In genomic region chrX:120308558-120308957, GRCh38 we compare ENCODE assay signal across 16 cellular contexts. TPM values are rescaled to one million over a fixed set of nuclear protein-coding genes. Genes with fewer than 3 reads are reported as not detected.
DNase-seq lines count a peak whose midpoint lies in the region; ATAC-seq and TF ChIP-seq lines count a peak whose summit lies in the region.
"Had no signal": no experiment of that assay in that cellular context is flagged by ENCODE, and none has a peak within 500 bp of the region (broad histone marks: within the 10 kb centered on the region; RNA-seq: fewer than 3 reads in every experiment).

No MANE protein-coding gene starts in this region.

- no peaks in the 10 kb centered on the region for H3K36me3 ChIP-seq in endodermal cell (ENCODE audit: control insufficient read depth, insufficient read depth, low read length)
- H3K36me3 ChIP-seq in ovary: no peaks in the 10 kb centered on the region
- H3K36me3 ChIP-seq: neutrophil, upper lobe of left lung had no signal

- H3K9me3 ChIP-seq in endodermal cell (ENCODE audit: control insufficient read depth, low read length) (no peaks in the 10 kb centered on the region), ovary (no peaks in the 10 kb centered on the region)
- H3K9me3 ChIP-seq: neutrophil, upper lobe of left lung had no signal

- peak overlapping the region; percentile 74 for H3K4me3 Mint-ChIP-seq in activated CD4-positive, alpha-beta T cell treated with anti-CD3 and anti-CD28 coated beads, Interleukin-2, amount 10 ng/mL, durations not matched to agents 24 days and 14 days
- peak overlapping the region; percentile 57 for H3K4me3 Mint-ChIP-seq in endodermal cell

- H3K27me3 Mint-ChIP-seq in activated CD4-positive, alpha-beta T cell treated with anti-CD3 and anti-CD28 coated beads, Interleukin-2, amount 10 ng/mL, durations not matched to agents 24 days and 14 days: peaks cover 57% of the 10 kb centered on the region
- H3K27me3 Mint-ChIP-seq in endodermal cell (ENCODE audit: insufficient read depth): peaks cover 59% of the 10 kb centered on the region

- no peak overlapping the region for H3K27ac Mint-ChIP-seq in activated CD4-positive, alpha-beta T cell treated with anti-CD3 and anti-CD28 coated beads, Interleukin-2, amount 10 ng/mL, durations not matched to agents 24 days and 14 days
- H3K27ac Mint-ChIP-seq in endodermal cell: no peak overlapping the region
- H3K27ac Mint-ChIP-seq: activated T-cell treated with anti-CD3 and anti-CD28 coated beads, Interleukin-2, amount 50 U/mL, for 24 hours had no signal

- intact Hi-C loops in activated CD4-positive, alpha-beta T cell treated with anti-CD3 and anti-CD28 coated beads, Interleukin-2, amount 10 ng/mL, durations not matched to agents 24 days and 14 days (cut with micrococcal nuclease): loop anchor here (5.0 kb wide), 1 partner anchor 149 kb away; no protein-coding TSS in a partner anchor
- intact Hi-C loops in ovary (cut with DNase I): no loop called here

- H3K9ac ChIP-seq in endodermal cell (ENCODE audit: extremely low read depth, low read length, poor library complexity, severe bottlenecking): no peak overlapping the region

- H3K27me3 ChIP-seq in endodermal cell (ENCODE audit: control insufficient read depth, insufficient read depth, low read length, poor library complexity, severe bottlenecking): peaks cover 42% of the 10 kb centered on the region
- H3K27me3 ChIP-seq in ovary: no peaks in the 10 kb centered on the region

- TF ChIP-seq POLR2A in ovary (IDR thresholded peaks at IDR 0.05): no peak

- H3K9me3 Mint-ChIP-seq in activated CD4-positive, alpha-beta T cell treated with anti-CD3 and anti-CD28 coated beads, Interleukin-2, amount 10 ng/mL, durations not matched to agents 24 days and 14 days: no peaks in the 10 kb centered on the region
- H3K9me3 Mint-ChIP-seq in endodermal cell: peaks cover 57% of the 10 kb centered on the region
- H3K9me3 Mint-ChIP-seq: activated T-cell treated with anti-CD3 and anti-CD28 coated beads, Interleukin-2, amount 50 U/mL, for 24 hours; T-helper 1 cell treated with Interleukin-12 subunit alpha and Interleukin-12 subunit beta and Interleukin-4 antibody, amounts not matched to agents 30 μg/mL and 1 μg/mL, for 36 hours had no signal

- ATAC-seq in GM19324 (IDR thresholded peaks at IDR 0.05; ENCODE audit: low FRiP score, unreplicated experiment): no peak

- no peaks in the 10 kb centered on the region for H3K4me1 ChIP-seq in endodermal cell (ENCODE audit: control insufficient read depth, insufficient read depth, low read length)
- H3K4me1 ChIP-seq in ovary (ENCODE audit: insufficient read depth): no peaks in the 10 kb centered on the region

- 24% methylated on average over 10 of the region's 12 CpGs; no CpG with 5 or more reads in 1 of the 2 experiments for WGBS in endodermal cell (ENCODE audit: insufficient coverage in 1 of 2, insufficient read length in 1 of 2), 2 experiments
- 29 to 43% (median 40%) methylated on average over 12 of the region's 12 CpGs for WGBS in ovary, 3 donors

- H3K4me3 ChIP-seq in endodermal cell (ENCODE audit: low read length) (peak overlapping the region; percentile 72), ovary (no peak overlapping the region)

- H3K4me1 Mint-ChIP-seq in activated CD4-positive, alpha-beta T cell treated with anti-CD3 and anti-CD28 coated beads, Interleukin-2, amount 10 ng/mL, durations not matched to agents 24 days and 14 days: peaks cover 18% of the 10 kb centered on the region
- peaks cover 22% of the 10 kb centered on the region for H3K4me1 Mint-ChIP-seq in endodermal cell

- no peaks in the 10 kb centered on the region for H3K36me3 Mint-ChIP-seq in activated CD4-positive, alpha-beta T cell treated with anti-CD3 and anti-CD28 coated beads, Interleukin-2, amount 10 ng/mL, durations not matched to agents 24 days and 14 days (ENCODE audit: low read depth)
- H3K36me3 Mint-ChIP-seq in endodermal cell (ENCODE audit: low read depth): no peaks in the 10 kb centered on the region

- TF ChIP-seq CTCF in endodermal cell (conservative IDR thresholded peaks at IDR 0.05) (peak; percentile 62), ovary (IDR thresholded peaks at IDR 0.05) (no peak)

- H3K27ac ChIP-seq in endodermal cell (ENCODE audit: low read depth, low read length): no peak overlapping the region
- H3K27ac ChIP-seq in ovary: no peak overlapping the region
- H3K27ac ChIP-seq: neutrophil, upper lobe of left lung had no signal

- no peak for DNase-seq in activated CD4-positive, alpha-beta T cell treated with anti-CD3 and anti-CD28 coated beads, Interleukin-2, amount 10 ng/mL, durations not matched to agents 24 days and 14 days
- DNase-seq in activated CD4-positive, alpha-beta T cell treated with anti-CD3 and anti-CD28 coated beads, Interleukin-2, amount 50 U/mL, for 1 hour: no peak
- peak; percentile 34 for DNase-seq in NCI-H2171 (lab: John Stamatoyannopoulos, UW)
- peak; percentile 87 for DNase-seq in endodermal cell
- DNase-seq in ovary: peak; percentile 29 to 53 (median 38)
- no peak for DNase-seq in SHP77 (lab: John Stamatoyannopoulos, UW)
- no peak for DNase-seq in HT-29 (ENCODE audit: low spot score)
- DNase-seq: activated T-cell treated with anti-CD3 and anti-CD28 coated beads, Interleukin-2, amount 50 U/mL, for 24 hours; cortex of kidney; NCI-H526 treated with DMSO at 0.1 percent for 48 hours; stimulated activated CD4-positive, alpha-beta T cell treated with anti-CD3 and anti-CD28 coated beads, Interleukin-2, amount 100 ng/mL, for 48 hours had no signal

- no peak for TF ChIP-seq EP300 in ovary (IDR thresholded peaks at IDR 0.05)

RNA-seq across cellular contexts. Expression of gene TMEM255A, which starts 2.7 kb away (rescaled TPM):
- total RNA-seq in activated CD4-positive, alpha-beta T cell treated with anti-CD3 and anti-CD28 coated beads, Interleukin-2, amount 10 ng/mL, durations not matched to agents 24 days and 14 days: not detected in 2 replicates
- total RNA-seq in endodermal cell: under 1 TPM; 0.22 to 0.35 TPM
- 5.9 TPM for polyA plus RNA-seq in endodermal cell (2013, experiment 1 of 2)
- 5.4 TPM for polyA plus RNA-seq in endodermal cell (2013, experiment 2 of 2)
- 10 to 100 TPM in 5 of 7 donors, 1 to 10 TPM in 2; 6.7 to 22.5 (median 16.3) TPM for total RNA-seq in ovary
- polyA plus RNA-seq in ovary: 10 to 100 TPM; 14.2 to 25.2 TPM
- total RNA-seq in HT-29 (2014; rRNA removed; shearing (Covaris generic)): not detected in 2 replicates

RNA-seq across cellular contexts. Expression of gene ATP1B4, which starts 53.3 kb away (rescaled TPM):
- total RNA-seq in activated CD4-positive, alpha-beta T cell treated with anti-CD3 and anti-CD28 coated beads, Interleukin-2, amount 10 ng/mL, durations not matched to agents 24 days and 14 days: not detected in 2 replicates
- total RNA-seq in endodermal cell (not detected), ovary (not detected)
- polyA plus RNA-seq in endodermal cell (2013, experiment 1 of 2): not detected
- polyA plus RNA-seq in endodermal cell (2013, experiment 2 of 2): not detected
- not detected for polyA plus RNA-seq in ovary
- not detected in 2 replicates for total RNA-seq in HT-29 (2014; rRNA removed; shearing (Covaris generic))
- total RNA-seq: upper lobe of left lung had no signal
- polyA plus RNA-seq: AG04450 had no signal

RNA-seq across cellular contexts. Expression of gene ZBTB33, which starts 57.9 kb away (rescaled TPM):
- 14.4 and 14.6 TPM in 2 replicates for total RNA-seq in activated CD4-positive, alpha-beta T cell treated with anti-CD3 and anti-CD28 coated beads, Interleukin-2, amount 10 ng/mL, durations not matched to agents 24 days and 14 days
- total RNA-seq in endodermal cell (10 to 100 TPM; 19.0 to 19.2 TPM), ovary (10 to 100 TPM; 14.2 to 20.0 (median 15.1) TPM)
- polyA plus RNA-seq in endodermal cell (2013, experiment 1 of 2): 22.9 TPM
- polyA plus RNA-seq in endodermal cell (2013, experiment 2 of 2): 23.1 TPM
- 10 to 100 TPM in 1 of 2 donors, 1 to 10 TPM in 1; 6.6 to 10.7 TPM for polyA plus RNA-seq in ovary
- total RNA-seq in HT-29 (2014; rRNA removed; shearing (Covaris generic)): 6.1 TPM in 2 replicates

Comparison
In these comparisons a context has a peak if more than half of its experiments do, and no peak if none do; other contexts are left out.
1. DNase-seq: peak in NCI-H2171 (single experiment), endodermal cell (single experiment) and ovary (5 of 5); none in activated CD4-positive, alpha-beta T cell treated with anti-CD3 and anti-CD28 coated beads, Interleukin-2, amount 10 ng/mL, durations not matched to agents 24 days and 14 days (single experiment), activated CD4-positive, alpha-beta T cell treated with anti-CD3 and anti-CD28 coated beads, Interleukin-2, amount 50 U/mL, for 1 hour (single experiment), SHP77 (0 of 2) and HT-29 (single experiment).